ENCODE assay signal across 17 cellular contexts in genomic region chr6:11705069-11705468, GRCh38.
DNase-seq lines count a peak whose midpoint lies in the region; ATAC-seq and TF ChIP-seq lines count a peak whose summit lies in the region.
"Had no signal": no experiment of that assay in that cellular context is flagged by ENCODE, and none has a peak within 500 bp of the region (broad histone marks: within the 10 kb centered on the region; RNA-seq: fewer than 3 reads in every experiment).

No MANE protein-coding gene starts in this region.

- peak; percentile 57 for DNase-seq in activated CD8-positive, alpha-beta T cell treated with anti-CD3 and anti-CD28 coated beads for 36 hours
- no peak for DNase-seq in activated CD8-positive, alpha-beta T cell treated with anti-CD3 and anti-CD28 coated beads, Interleukin-2, amount 10 ng/mL, durations not matched to agents 7 days and 5 days
- DNase-seq in CD4-positive, CD25-positive, alpha-beta regulatory T cell, result no peak
- DNase-seq in GM23338 (ENCODE audit: low spot score) (no peak), EL (no peak), DMS 273 (lab: John Stamatoyannopoulos, UW; ENCODE audit: unreplicated experiment) (no peak), ureter (ENCODE audit: low spot score) (no peak)
- DNase-seq: C1 segment of cervical spinal cord; HFFc6; KBM-7; NCI-H1048; NCI-H1436 treated with DMSO at 0.1 percent for 48 hours; NCI-H2029 treated with DMSO at 0.1 percent for 48 hours; NCI-H2171 treated with DMSO at 0.1 percent for 48 hours; NCI-H446 treated with DMSO at 0.1 percent for 48 hours; NK-92 treated with Interleukin-12 subunit alpha and Interleukin-12 subunit beta, amount 100 ng/mL, for 24 hours had no signal

- 0 out of 2 replicates have a peak, but pooled peaks cover 2% of the 10 kb centered on the region for H3K9me2 ChIP-seq in GM23338 (ENCODE audit: insufficient read depth)

- no peaks in the 10 kb centered on the region for H3K79me2 ChIP-seq in GM23338 (replicated peaks; ENCODE audit: insufficient read depth)

- peak overlapping the region; percentile 20 for H3K27ac Mint-ChIP-seq in activated CD8-positive, alpha-beta T cell treated with anti-CD3 and anti-CD28 coated beads for 36 hours
- no peak overlapping the region for H3K27ac Mint-ChIP-seq in activated CD8-positive, alpha-beta T cell treated with anti-CD3 and anti-CD28 coated beads, Interleukin-2, amount 10 ng/mL, durations not matched to agents 7 days and 5 days
- peak overlapping the region in 2 of 3 donors; percentile 62 to 69 for H3K27ac Mint-ChIP-seq in CD4-positive, CD25-positive, alpha-beta regulatory T cell
- H3K27ac Mint-ChIP-seq in GM23338, result no peak overlapping the region
- peak overlapping the region; percentile 78 for H3K27ac Mint-ChIP-seq in activated naive CD8-positive, alpha-beta T cell
- H3K27ac Mint-ChIP-seq: HFFc6 had no signal

- H3K4me3 ChIP-seq in CD4-positive, CD25-positive, alpha-beta regulatory T cell (ENCODE audit: low read depth, low read length), result no peak overlapping the region
- no peak overlapping the region for H3K4me3 ChIP-seq in GM23338

- CTCF ChIA-PET in activated CD8-positive, alpha-beta T cell treated with anti-CD3 and anti-CD28 coated beads for 36 hours (lab: Charles Lee), result interaction anchor here (1.3 kb wide), 1 partner anchor 49 kb away, joined by 3 read pairs; no protein-coding TSS in a partner anchor
- CTCF ChIA-PET in activated CD8-positive, alpha-beta T cell treated with anti-CD3 and anti-CD28 coated beads, Interleukin-2, amount 10 ng/mL, durations not matched to agents 7 days and 5 days (lab: Charles Lee), result no interaction called here

- peaks cover 8% of the 10 kb centered on the region for H3K36me3 Mint-ChIP-seq in activated CD8-positive, alpha-beta T cell treated with anti-CD3 and anti-CD28 coated beads for 36 hours (ENCODE audit: low read depth)
- H3K36me3 Mint-ChIP-seq in activated CD8-positive, alpha-beta T cell treated with anti-CD3 and anti-CD28 coated beads, Interleukin-2, amount 10 ng/mL, durations not matched to agents 7 days and 5 days (ENCODE audit: low read depth), result no peaks in the 10 kb centered on the region
- no peaks in the 10 kb centered on the region for H3K36me3 Mint-ChIP-seq in CD4-positive, CD25-positive, alpha-beta regulatory T cell
- no peaks in the 10 kb centered on the region for H3K36me3 Mint-ChIP-seq in GM23338 (ENCODE audit: low read depth)
- H3K36me3 Mint-ChIP-seq in activated naive CD8-positive, alpha-beta T cell, result no peaks in the 10 kb centered on the region

- TF ChIP-seq CTCF in activated CD8-positive, alpha-beta T cell treated with anti-CD3 and anti-CD28 coated beads for 36 hours (IDR thresholded peaks at IDR 0.05), result no peak
- no peak for TF ChIP-seq CTCF in GM23338 (conservative IDR thresholded peaks at IDR 0.05; ENCODE audit: low read depth in 2 of 2)

- H3F3A ChIP-seq in GM23338 (replicated peaks; ENCODE audit: low read depth), result no peaks in the 10 kb centered on the region

- H3K4me2 ChIP-seq in GM23338, result no peak overlapping the region

- H3K27me3 Mint-ChIP-seq in activated CD8-positive, alpha-beta T cell treated with anti-CD3 and anti-CD28 coated beads for 36 hours, result no peaks in the 10 kb centered on the region
- no peaks in the 10 kb centered on the region for H3K27me3 Mint-ChIP-seq in activated CD8-positive, alpha-beta T cell treated with anti-CD3 and anti-CD28 coated beads, Interleukin-2, amount 10 ng/mL, durations not matched to agents 7 days and 5 days (ENCODE audit: low read depth)
- H3K27me3 Mint-ChIP-seq in CD4-positive, CD25-positive, alpha-beta regulatory T cell, result no peaks in the 10 kb centered on the region
- no peaks in the 10 kb centered on the region for H3K27me3 Mint-ChIP-seq in GM23338 (ENCODE audit: insufficient read depth, low read depth, poor library complexity)
- H3K27me3 Mint-ChIP-seq in activated naive CD8-positive, alpha-beta T cell, result no peaks in the 10 kb centered on the region

- H3K9me3 Mint-ChIP-seq in activated CD8-positive, alpha-beta T cell treated with anti-CD3 and anti-CD28 coated beads for 36 hours, result peaks cover 7% of the 10 kb centered on the region
- H3K9me3 Mint-ChIP-seq in activated CD8-positive, alpha-beta T cell treated with anti-CD3 and anti-CD28 coated beads, Interleukin-2, amount 10 ng/mL, durations not matched to agents 7 days and 5 days (ENCODE audit: insufficient read depth), result no peaks in the 10 kb centered on the region
- peaks cover 0 to 1% (median 0%) of the 10 kb centered on the region in 7 donors for H3K9me3 Mint-ChIP-seq in CD4-positive, CD25-positive, alpha-beta regulatory T cell
- H3K9me3 Mint-ChIP-seq in GM23338, result no peaks in the 10 kb centered on the region
- no peaks in the 10 kb centered on the region for H3K9me3 Mint-ChIP-seq in activated naive CD8-positive, alpha-beta T cell (ENCODE audit: low read depth)
- H3K9me3 Mint-ChIP-seq: HFFc6 had no signal

- H3K4me1 Mint-ChIP-seq in activated CD8-positive, alpha-beta T cell treated with anti-CD3 and anti-CD28 coated beads for 36 hours (ENCODE audit: low read depth), result peaks cover 37% of the 10 kb centered on the region
- H3K4me1 Mint-ChIP-seq in activated CD8-positive, alpha-beta T cell treated with anti-CD3 and anti-CD28 coated beads, Interleukin-2, amount 10 ng/mL, durations not matched to agents 7 days and 5 days (ENCODE audit: low read depth), result peaks cover 5% of the 10 kb centered on the region
- peaks cover 9 to 45% (median 19%) of the 10 kb centered on the region in 4 donors for H3K4me1 Mint-ChIP-seq in CD4-positive, CD25-positive, alpha-beta regulatory T cell
- H3K4me1 Mint-ChIP-seq in GM23338, result no peaks in the 10 kb centered on the region
- peaks cover 55% of the 10 kb centered on the region for H3K4me1 Mint-ChIP-seq in activated naive CD8-positive, alpha-beta T cell (ENCODE audit: low read depth)

- H3K4me1 ChIP-seq in CD4-positive, CD25-positive, alpha-beta regulatory T cell (ENCODE audit: control insufficient read depth, insufficient read depth, low read length, poor library complexity, severe bottlenecking), result peaks cover 16% of the 10 kb centered on the region
- no peaks in the 10 kb centered on the region for H3K4me1 ChIP-seq in GM23338 (ENCODE audit: insufficient read depth)

- ATAC-seq in activated CD8-positive, alpha-beta T cell treated with anti-CD3 and anti-CD28 coated beads for 36 hours, result peak; percentile 45
- no peak for ATAC-seq in activated CD8-positive, alpha-beta T cell treated with anti-CD3 and anti-CD28 coated beads, Interleukin-2, amount 10 ng/mL, durations not matched to agents 7 days and 5 days
- no peak for ATAC-seq in CD4-positive, CD25-positive, alpha-beta regulatory T cell (ENCODE audit: low read depth in 2 of 2)
- no peak for ATAC-seq in GM23338

- 0 out of 2 replicates have a peak overlapping the region, but pooled peaks have one; percentile 52 for H2AFZ ChIP-seq in GM23338

- intact Hi-C loops in activated CD8-positive, alpha-beta T cell treated with anti-CD3 and anti-CD28 coated beads for 36 hours (cut with micrococcal nuclease), result no loop called here

- H4K20me1 ChIP-seq in GM23338 (replicated peaks; ENCODE audit: insufficient read depth), result no peaks in the 10 kb centered on the region

- no peaks in the 10 kb centered on the region for H3K36me3 ChIP-seq in CD4-positive, CD25-positive, alpha-beta regulatory T cell (ENCODE audit: control insufficient read depth, insufficient read depth, low read length)
- no peaks in the 10 kb centered on the region for H3K36me3 ChIP-seq in GM23338 (ENCODE audit: insufficient read depth)

- H3K27ac ChIP-seq in CD4-positive, CD25-positive, alpha-beta regulatory T cell (ENCODE audit: insufficient read depth, low read length, poor library complexity, severe bottlenecking), result no peak overlapping the region
- H3K27ac ChIP-seq in GM23338 (ENCODE audit: low read depth), result no peak overlapping the region

- H3K27me3 ChIP-seq in CD4-positive, CD25-positive, alpha-beta regulatory T cell (ENCODE audit: control insufficient read depth, insufficient read depth, low read length), result no peaks in the 10 kb centered on the region
- no peaks in the 10 kb centered on the region for H3K27me3 ChIP-seq in GM23338 (ENCODE audit: insufficient read depth)

- no peaks in the 10 kb centered on the region for H3K9me3 ChIP-seq in CD4-positive, CD25-positive, alpha-beta regulatory T cell (ENCODE audit: control insufficient read depth in 2 of 2, low read length in 2 of 2)

- H3K4me3 Mint-ChIP-seq in activated CD8-positive, alpha-beta T cell treated with anti-CD3 and anti-CD28 coated beads for 36 hours, result no peak overlapping the region
- H3K4me3 Mint-ChIP-seq in activated CD8-positive, alpha-beta T cell treated with anti-CD3 and anti-CD28 coated beads, Interleukin-2, amount 10 ng/mL, durations not matched to agents 7 days and 5 days, result no peak overlapping the region
- H3K4me3 Mint-ChIP-seq in CD4-positive, CD25-positive, alpha-beta regulatory T cell, result no peak overlapping the region
- H3K4me3 Mint-ChIP-seq in GM23338, result no peak overlapping the region
- H3K4me3 Mint-ChIP-seq in activated naive CD8-positive, alpha-beta T cell, result no peak overlapping the region
- H3K4me3 Mint-ChIP-seq: HFFc6 had no signal

- POLR2A ChIA-PET in activated CD8-positive, alpha-beta T cell treated with anti-CD3 and anti-CD28 coated beads for 36 hours (lab: Charles Lee), result no interaction called here
- POLR2A ChIA-PET in activated CD8-positive, alpha-beta T cell treated with anti-CD3 and anti-CD28 coated beads, Interleukin-2, amount 10 ng/mL, durations not matched to agents 7 days and 5 days (lab: Charles Lee), result no interaction called here

TF ChIP-seq in GM23338, 12 proteins besides CTCF, POLR2A, EP300 and RAD21 (continues in another document):
- TF ChIP-seq NANOG (IDR thresholded peaks at IDR 0.05; ENCODE audit: borderline replicate concordance) (no peak), ZNF331 (CRISPR knock-in tag; IDR thresholded peaks at IDR 0.05; ENCODE audit: low read depth) (no peak), EZH2phosphoT487 (IDR thresholded peaks at IDR 0.05; ENCODE audit: unreplicated experiment) (no peak), ZNF114 (CRISPR knock-in tag; IDR thresholded peaks at IDR 0.05) (no peak)

Comparison
In these comparisons a context has a peak if more than half of its experiments do, and no peak if none do; other contexts are left out.
1. H3K27ac Mint-ChIP-seq: peak in activated CD8-positive, alpha-beta T cell treated with anti-CD3 and anti-CD28 coated beads for 36 hours (single experiment), CD4-positive, CD25-positive, alpha-beta regulatory T cell (2 of 3) and activated naive CD8-positive, alpha-beta T cell (single experiment); none in activated CD8-positive, alpha-beta T cell treated with anti-CD3 and anti-CD28 coated beads, Interleukin-2, amount 10 ng/mL, durations not matched to agents 7 days and 5 days (single experiment) and GM23338 (single experiment).